In genomic region chr3:65126527-65127440, GRCh38 we compare ENCODE assay signal across 13 cellular contexts.
DNase-seq lines count a peak whose midpoint lies in the region; ATAC-seq and TF ChIP-seq lines count a peak whose summit lies in the region.
"Had no signal": no experiment of that assay in that cellular context is flagged by ENCODE, and none has a peak within 500 bp of the region (broad histone marks: within the 10 kb centered on the region; RNA-seq: fewer than 3 reads in every experiment).

No MANE protein-coding gene starts in this region.

- no peak overlapping the region for H3K9ac ChIP-seq in endodermal cell (ENCODE audit: extremely low read depth, low read length, poor library complexity, severe bottlenecking)

- ATAC-seq in heart left ventricle = no peak
- ATAC-seq in HG02759 (IDR thresholded peaks at IDR 0.05; ENCODE audit: unreplicated experiment) = no peak
- ATAC-seq: left lobe of liver had no signal

- H3K4me3 Mint-ChIP-seq in neural crest cell = no peak overlapping the region
- no peak overlapping the region for H3K4me3 Mint-ChIP-seq in endodermal cell
- H3K4me3 Mint-ChIP-seq: activated CD4-positive, alpha-beta T cell treated with anti-CD3 and anti-CD28 coated beads, Interleukin-2, amount 10 ng/mL, durations not matched to agents 7 days and 5 days; CD4-positive, CD25-positive, alpha-beta regulatory T cell; central memory CD8-positive, alpha-beta T cell had no signal

- peak overlapping the region; percentile 44 for H3K27ac Mint-ChIP-seq in neural crest cell (ENCODE audit: unreplicated experiment)
- no peak overlapping the region for H3K27ac Mint-ChIP-seq in endodermal cell
- H3K27ac Mint-ChIP-seq: activated CD4-positive, alpha-beta T cell treated with anti-CD3 and anti-CD28 coated beads, Interleukin-2, amount 10 ng/mL, durations not matched to agents 7 days and 5 days; CD4-positive, CD25-positive, alpha-beta regulatory T cell had no signal

- H3K9me3 Mint-ChIP-seq in neural crest cell (peaks cover 2% of the 10 kb centered on the region), endodermal cell (peaks cover 3% of the 10 kb centered on the region)

- TF ChIP-seq POLR2A in heart left ventricle (IDR thresholded peaks at IDR 0.05) = no peak

- DNase-seq in BJ (ENCODE audit: low read depth) (peak; percentile 60), RWPE1 (ENCODE audit: low spot score) (peak; percentile 14), epithelial cell of esophagus (ENCODE audit: low read depth) (peak; percentile 49), neural crest cell (ENCODE audit: low read depth, low spot score) (no peak), endodermal cell (no peak), substantia nigra (lab: John Stamatoyannopoulos, UW) (no peak), heart left ventricle (no peak)
- DNase-seq: activated CD4-positive, alpha-beta T cell treated with anti-CD3 and anti-CD28 coated beads, Interleukin-2, amount 10 ng/mL, durations not matched to agents 7 days and 5 days; activated gamma-delta T cell treated with Interleukin-2 at 50 U/mL for 16 hours; CD4-positive, CD25-positive, alpha-beta regulatory T cell had no signal

- H3K4me3 ChIP-seq in BJ (ENCODE audit: low read depth, low read length) (no peak overlapping the region), epithelial cell of esophagus (ENCODE audit: low read length) (no peak overlapping the region), endodermal cell (ENCODE audit: low read length) (no peak overlapping the region), heart left ventricle (no peak overlapping the region)

- H3K36me3 ChIP-seq in BJ (ENCODE audit: control insufficient read depth, insufficient read depth, low read length) (no peaks in the 10 kb centered on the region), endodermal cell (ENCODE audit: control insufficient read depth, insufficient read depth, low read length) (no peaks in the 10 kb centered on the region), heart left ventricle (no peaks in the 10 kb centered on the region)

- H3K9me3 ChIP-seq in endodermal cell (ENCODE audit: control insufficient read depth, low read length) (no peaks in the 10 kb centered on the region), heart left ventricle (no peaks in the 10 kb centered on the region)

- H3K27me3 Mint-ChIP-seq in neural crest cell (ENCODE audit: low read depth) (no peaks in the 10 kb centered on the region), endodermal cell (ENCODE audit: insufficient read depth) (no peaks in the 10 kb centered on the region)
- H3K27me3 Mint-ChIP-seq: activated CD4-positive, alpha-beta T cell treated with anti-CD3 and anti-CD28 coated beads, Interleukin-2, amount 10 ng/mL, durations not matched to agents 7 days and 5 days; CD4-positive, CD25-positive, alpha-beta regulatory T cell; central memory CD8-positive, alpha-beta T cell had no signal

- no peaks in the 10 kb centered on the region for H3K27me3 ChIP-seq in BJ (ENCODE audit: control insufficient read depth, insufficient read depth, low read length)
- H3K27me3 ChIP-seq in endodermal cell (ENCODE audit: control insufficient read depth, insufficient read depth, low read length, poor library complexity, severe bottlenecking) = no peaks in the 10 kb centered on the region
- no peaks in the 10 kb centered on the region for H3K27me3 ChIP-seq in heart left ventricle

- H3K27ac ChIP-seq in RWPE1 (no peak overlapping the region), endodermal cell (ENCODE audit: low read depth, low read length) (no peak overlapping the region), substantia nigra (ENCODE audit: low read depth, low read length, poor library complexity, severe bottlenecking) (no peak overlapping the region), heart left ventricle (peak overlapping the region in 1 of 12 donors; percentile 67)

- intact Hi-C loops in heart left ventricle (cut with DNase I) = no loop called here

- H3K4me1 ChIP-seq in endodermal cell (ENCODE audit: control insufficient read depth, insufficient read depth, low read length) (no peaks in the 10 kb centered on the region), heart left ventricle (no peaks in the 10 kb centered on the region)

- 95 to 100% methylated on average over 5 to 7 of the region's 7 CpGs for WGBS in endodermal cell (ENCODE audit: insufficient coverage in 1 of 2, insufficient read length in 1 of 2), 2 experiments
- WGBS in heart left ventricle, 4 donors = 85 to 90% (median 87%) methylated on average over 7 of the region's 7 CpGs

- TF ChIP-seq CTCF in BJ (IDR thresholded peaks at IDR 0.05; ENCODE audit: insufficient read depth, low read depth, low read length) (no peak), RWPE1 (conservative IDR thresholded peaks at IDR 0.05; ENCODE audit: low read depth) (no peak), epithelial cell of esophagus (IDR thresholded peaks at IDR 0.05; ENCODE audit: insufficient read depth, low read depth, low read length, missing control alignments) (no peak), neural crest cell (conservative IDR thresholded peaks at IDR 0.05) (no peak), endodermal cell (conservative IDR thresholded peaks at IDR 0.05) (no peak), heart left ventricle (IDR thresholded peaks at IDR 0.05) (no peak)

- H3K36me3 Mint-ChIP-seq in neural crest cell (ENCODE audit: low read depth) (no peaks in the 10 kb centered on the region), endodermal cell (ENCODE audit: low read depth) (no peaks in the 10 kb centered on the region)
- H3K36me3 Mint-ChIP-seq: CD4-positive, CD25-positive, alpha-beta regulatory T cell had no signal

- POLR2A ChIA-PET in BJ (lab: Charles Lee) = no interaction called here
- POLR2A ChIA-PET in RWPE1 (lab: Yijun Ruan, JAX; ENCODE audit: low non-redundant PET) = no interaction called here

- CTCF ChIA-PET in BJ (lab: Yijun Ruan, JAX) = no interaction called here
- CTCF ChIA-PET in RWPE1 (lab: Yijun Ruan, JAX) = no interaction called here

- H3K4me1 Mint-ChIP-seq in neural crest cell (no peaks in the 10 kb centered on the region), endodermal cell (peaks cover 10% of the 10 kb centered on the region)
- H3K4me1 Mint-ChIP-seq: activated CD4-positive, alpha-beta T cell treated with anti-CD3 and anti-CD28 coated beads, Interleukin-2, amount 10 ng/mL, durations not matched to agents 7 days and 5 days; CD4-positive, CD25-positive, alpha-beta regulatory T cell; central memory CD8-positive, alpha-beta T cell had no signal

Comparison
In these comparisons a context has a peak if more than half of its experiments do, and no peak if none do; other contexts are left out.
1. DNase-seq: peak in BJ (single experiment), RWPE1 (single experiment) and epithelial cell of esophagus (single experiment); none in neural crest cell (single experiment), endodermal cell (single experiment), substantia nigra (0 of 49) and heart left ventricle (0 of 5).